In the genomic region with DNA sequence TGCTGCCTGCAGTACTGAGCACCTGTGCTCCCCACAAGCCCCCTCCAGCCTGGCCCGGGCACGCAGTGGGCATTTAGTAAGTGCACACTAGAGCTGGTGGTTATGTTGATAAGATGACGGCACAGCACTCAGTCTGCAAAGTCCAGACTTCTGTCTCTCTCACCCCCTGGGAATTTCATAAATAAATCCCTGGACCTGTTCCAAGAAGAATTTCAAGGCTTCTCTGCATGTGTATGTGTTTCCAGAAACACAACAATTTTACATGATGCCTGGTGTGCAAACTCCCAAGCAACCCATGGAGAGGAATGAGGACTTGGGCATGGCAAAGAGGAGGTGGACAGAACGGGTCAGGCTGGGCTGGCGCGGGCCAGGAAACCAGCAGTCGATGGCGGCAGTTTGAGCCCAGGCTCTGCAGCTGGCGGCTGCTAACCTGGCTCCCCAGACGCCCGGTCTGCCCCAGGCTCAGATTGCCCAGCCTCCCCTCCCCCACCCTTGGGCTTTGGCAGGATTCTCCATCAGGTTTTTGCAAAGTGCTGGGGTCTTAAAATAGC, we compare ENCODE assay signal across 10 cellular contexts. TPM values are rescaled to one million over a fixed set of nuclear protein-coding genes. Genes with fewer than 3 reads are reported as not detected.
DNase-seq lines count a peak whose midpoint lies in the region; ATAC-seq, FAIRE-seq and TF ChIP-seq lines count a peak whose summit lies in the region.
"Had no signal": no experiment of that assay in that cellular context is flagged by ENCODE, and none has a peak within 500 bp of the region (broad histone marks: within the 10 kb centered on the region; RNA-seq: fewer than 3 reads in every experiment).

No MANE protein-coding gene starts in this region.

- peak; percentile 43 to 49 for ATAC-seq in right cardiac atrium
- no peak for ATAC-seq in HG02763 (IDR thresholded peaks at IDR 0.05; ENCODE audit: unreplicated experiment)
- no peak for ATAC-seq in effector memory CD8-positive, alpha-beta T cell (replicated peaks)
- ATAC-seq: activated CD8-positive, alpha-beta memory T cell treated with anti-CD3 and anti-CD28 coated beads, Interleukin-2, amount 10 ng/mL, durations not matched to agents 7 days and 5 days had no signal

- H3K4me3 ChIP-seq in AG04450 (ENCODE audit: low read depth, low read length) (no peak overlapping the region), astrocyte (ENCODE audit: insufficient read depth, low read depth, low read length) (no peak overlapping the region), right cardiac atrium (ENCODE audit: low read length) (no peak overlapping the region)
- no peak overlapping the region for H3K4me3 ChIP-seq in CD8-positive, alpha-beta memory T cell (ENCODE audit: low read length)

- no peak overlapping the region for H3K4me3 Mint-ChIP-seq in astrocyte (ENCODE audit: unreplicated experiment)
- H3K4me3 Mint-ChIP-seq in CD8-positive, alpha-beta memory T cell: no peak overlapping the region
- no peak overlapping the region for H3K4me3 Mint-ChIP-seq in activated CD4-positive, alpha-beta T cell treated with anti-CD3 and anti-CD28 coated beads, Interleukin-2, amount 10 ng/mL, durations not matched to agents 7 days and 5 days
- H3K4me3 Mint-ChIP-seq in effector memory CD8-positive, alpha-beta T cell: no peak overlapping the region
- H3K4me3 Mint-ChIP-seq: activated CD8-positive, alpha-beta memory T cell treated with anti-CD3 and anti-CD28 coated beads, Interleukin-2, amount 10 ng/mL, durations not matched to agents 7 days and 5 days had no signal

- peak overlapping the region; percentile 21 for H3K4me2 ChIP-seq in astrocyte (ENCODE audit: low read length)

- H3K27ac ChIP-seq in AG04450 (ENCODE audit: low read depth, low read length) (no peak overlapping the region), astrocyte (ENCODE audit: low read depth, low read length) (no peak overlapping the region), right cardiac atrium (ENCODE audit: low read length) (no peak overlapping the region)
- no peak overlapping the region for H3K27ac ChIP-seq in CD8-positive, alpha-beta memory T cell (ENCODE audit: low read depth, low read length)

- H3K36me3 ChIP-seq in astrocyte (ENCODE audit: insufficient read depth, low read length): no peaks in the 10 kb centered on the region
- no peaks in the 10 kb centered on the region for H3K36me3 ChIP-seq in CD8-positive, alpha-beta memory T cell (ENCODE audit: insufficient read depth, low read length)

- H3K27me3 ChIP-seq in AG04450 (ENCODE audit: control insufficient read depth, insufficient read depth, low read length): peaks cover 4% of the 10 kb centered on the region
- H3K27me3 ChIP-seq in astrocyte (ENCODE audit: insufficient read depth, low read length): peaks cover 5% of the 10 kb centered on the region
- no peaks in the 10 kb centered on the region for H3K27me3 ChIP-seq in right cardiac atrium (ENCODE audit: control insufficient read depth, insufficient read depth)
- H3K27me3 ChIP-seq in CD8-positive, alpha-beta memory T cell (ENCODE audit: insufficient read depth, low read length, poor library complexity, severe bottlenecking): no peaks in the 10 kb centered on the region

- no peaks in the 10 kb centered on the region for H3K4me1 Mint-ChIP-seq in astrocyte (ENCODE audit: low read depth, unreplicated experiment)
- no peaks in the 10 kb centered on the region for H3K4me1 Mint-ChIP-seq in CD8-positive, alpha-beta memory T cell
- H3K4me1 Mint-ChIP-seq in activated CD4-positive, alpha-beta T cell treated with anti-CD3 and anti-CD28 coated beads, Interleukin-2, amount 10 ng/mL, durations not matched to agents 7 days and 5 days: peaks cover 4% of the 10 kb centered on the region
- peaks cover 0 to 3% of the 10 kb centered on the region in 2 donors for H3K4me1 Mint-ChIP-seq in effector memory CD8-positive, alpha-beta T cell (ENCODE audit: low read depth in 2 of 2)
- H3K4me1 Mint-ChIP-seq: activated CD8-positive, alpha-beta memory T cell treated with anti-CD3 and anti-CD28 coated beads, Interleukin-2, amount 10 ng/mL, durations not matched to agents 7 days and 5 days had no signal

- H3K4me1 ChIP-seq in astrocyte (ENCODE audit: insufficient read depth, low read length) (no peaks in the 10 kb centered on the region), right cardiac atrium (ENCODE audit: control insufficient read depth, insufficient read depth, low read length) (peaks cover 5% of the 10 kb centered on the region)
- H3K4me1 ChIP-seq in CD8-positive, alpha-beta memory T cell (ENCODE audit: insufficient read depth, low read length): no peaks in the 10 kb centered on the region

- POLR2A ChIA-PET in AG04450 (lab: Yijun Ruan, JAX): no interaction called here
- POLR2A ChIA-PET in CD8-positive, alpha-beta memory T cell (lab: Charles Lee): no interaction called here
- POLR2A ChIA-PET in activated CD4-positive, alpha-beta T cell treated with anti-CD3 and anti-CD28 coated beads, Interleukin-2, amount 10 ng/mL, durations not matched to agents 7 days and 5 days (lab: Charles Lee): no interaction called here

- WGBS in right cardiac atrium: 28% methylated on average over 11 of the region's 11 CpGs

- no peak for TF ChIP-seq CTCF in AG04450 (IDR thresholded peaks at IDR 0.05; ENCODE audit: low read depth, low read length)
- no peak for TF ChIP-seq CTCF in astrocyte (IDR thresholded peaks at IDR 0.05; ENCODE audit: insufficient read depth, low read depth, low read length)

- peaks cover 31% of the 10 kb centered on the region for H3K27me3 Mint-ChIP-seq in astrocyte (ENCODE audit: low read depth, unreplicated experiment)
- peaks cover 7 to 38% of the 10 kb centered on the region in 2 donors for H3K27me3 Mint-ChIP-seq in CD8-positive, alpha-beta memory T cell
- H3K27me3 Mint-ChIP-seq in activated CD4-positive, alpha-beta T cell treated with anti-CD3 and anti-CD28 coated beads, Interleukin-2, amount 10 ng/mL, durations not matched to agents 7 days and 5 days: peaks cover 13% of the 10 kb centered on the region
- peaks cover 28 to 53% of the 10 kb centered on the region in 2 donors for H3K27me3 Mint-ChIP-seq in effector memory CD8-positive, alpha-beta T cell
- H3K27me3 Mint-ChIP-seq: progenitor cell of endocrine pancreas had no signal

- no peak overlapping the region for H3K9ac ChIP-seq in astrocyte (ENCODE audit: low read length)

- peaks cover 7% of the 10 kb centered on the region; the same call in 1 of the 2 replicates for H3K9me3 ChIP-seq in AG04450 (ENCODE audit: control insufficient read depth, insufficient read depth, low read length)
- peaks cover 13% of the 10 kb centered on the region for H3K9me3 ChIP-seq in astrocyte (ENCODE audit: insufficient read depth, low read depth, low read length)
- H3K9me3 ChIP-seq in right cardiac atrium (ENCODE audit: control insufficient read depth, low read length): no peaks in the 10 kb centered on the region
- no peaks in the 10 kb centered on the region for H3K9me3 ChIP-seq in CD8-positive, alpha-beta memory T cell (ENCODE audit: low read length)

- CTCF ChIA-PET in AG04450 (lab: Charles Lee): interaction anchor here (1.4 kb wide), 1 partner anchor 29 kb away, joined by 7 read pairs; no protein-coding TSS in a partner anchor
- CTCF ChIA-PET in CD8-positive, alpha-beta memory T cell (lab: Charles Lee): no interaction called here
- CTCF ChIA-PET in activated CD4-positive, alpha-beta T cell treated with anti-CD3 and anti-CD28 coated beads, Interleukin-2, amount 10 ng/mL, durations not matched to agents 7 days and 5 days (lab: Charles Lee): no interaction called here

- DNase-seq in AG04450 (ENCODE audit: low read depth, low spot score) (peak; percentile 32), NCI-H1417 treated with DMSO at 0.1 percent for 48 hours (lab: John Stamatoyannopoulos, UW) (peak; percentile 41), astrocyte (ENCODE audit: low read depth) (no peak), right cardiac atrium (no peak)
- no peak for DNase-seq in CD8-positive, alpha-beta memory T cell
- no peak for DNase-seq in activated CD4-positive, alpha-beta T cell treated with anti-CD3 and anti-CD28 coated beads, Interleukin-2, amount 10 ng/mL, durations not matched to agents 7 days and 5 days
- DNase-seq in effector memory CD8-positive, alpha-beta T cell: no peak
- DNase-seq: activated CD8-positive, alpha-beta memory T cell treated with anti-CD3 and anti-CD28 coated beads, Interleukin-2, amount 10 ng/mL, durations not matched to agents 7 days and 5 days had no signal

- no peak overlapping the region for H2AFZ ChIP-seq in astrocyte (ENCODE audit: low read depth, low read length)

- no peaks in the 10 kb centered on the region for H4K20me1 ChIP-seq in astrocyte (ENCODE audit: insufficient read depth, low read length)

- intact Hi-C loops in right cardiac atrium (cut with DNase I): no loop called here

- no peak overlapping the region for H3K27ac Mint-ChIP-seq in astrocyte (ENCODE audit: unreplicated experiment)
- H3K27ac Mint-ChIP-seq in CD8-positive, alpha-beta memory T cell: no peak overlapping the region
- no peak overlapping the region for H3K27ac Mint-ChIP-seq in activated CD4-positive, alpha-beta T cell treated with anti-CD3 and anti-CD28 coated beads, Interleukin-2, amount 10 ng/mL, durations not matched to agents 7 days and 5 days
- peak overlapping the region in 1 of 2 donors; percentile 6 for H3K27ac Mint-ChIP-seq in effector memory CD8-positive, alpha-beta T cell
- H3K27ac Mint-ChIP-seq: activated CD8-positive, alpha-beta memory T cell treated with anti-CD3 and anti-CD28 coated beads, Interleukin-2, amount 10 ng/mL, durations not matched to agents 7 days and 5 days had no signal

- H3K79me2 ChIP-seq in astrocyte (ENCODE audit: insufficient read depth, low read length): no peaks in the 10 kb centered on the region

- H3K9me3 Mint-ChIP-seq in astrocyte (ENCODE audit: unreplicated experiment): peaks cover 28% of the 10 kb centered on the region
- H3K9me3 Mint-ChIP-seq in CD8-positive, alpha-beta memory T cell: peaks cover 8 to 16% (median 13%) of the 10 kb centered on the region in 5 donors
- H3K9me3 Mint-ChIP-seq in activated CD4-positive, alpha-beta T cell treated with anti-CD3 and anti-CD28 coated beads, Interleukin-2, amount 10 ng/mL, durations not matched to agents 7 days and 5 days: peaks cover 13% of the 10 kb centered on the region
- peaks cover 4 to 14% of the 10 kb centered on the region in 2 donors for H3K9me3 Mint-ChIP-seq in effector memory CD8-positive, alpha-beta T cell

- H3K36me3 Mint-ChIP-seq in astrocyte (ENCODE audit: low read depth, unreplicated experiment): peaks cover 10% of the 10 kb centered on the region
- H3K36me3 Mint-ChIP-seq in CD8-positive, alpha-beta memory T cell: peaks cover 0 to 14% (median 5%) of the 10 kb centered on the region in 3 donors
- H3K36me3 Mint-ChIP-seq in activated CD4-positive, alpha-beta T cell treated with anti-CD3 and anti-CD28 coated beads, Interleukin-2, amount 10 ng/mL, durations not matched to agents 7 days and 5 days (ENCODE audit: low read depth): no peaks in the 10 kb centered on the region
- peaks cover 2% of the 10 kb centered on the region for H3K36me3 Mint-ChIP-seq in effector memory CD8-positive, alpha-beta T cell (ENCODE audit: insufficient read depth)

- no peak for FAIRE-seq in astrocyte (lab: Jason Lieb, UNC)

RNA-seq across cellular contexts. Expression of gene ACVR1B, which starts 10.4 kb away (rescaled TPM):
- polyA plus RNA-seq in AG04450 (2011; rRNA removed) (16.4 and 16.6 TPM in 2 replicates), right cardiac atrium (15.2 TPM)
- 19.7 and 20.3 TPM in 2 replicates for polyA minus RNA-seq in AG04450 (2011; rRNA and poly(A)+ RNA removed)
- total RNA-seq in astrocyte (13.8 and 15.4 TPM in 2 replicates), right cardiac atrium (10 to 100 TPM; 14.6 to 19.4 (median 16.3) TPM)
- 1 to 10 TPM; 7.8 to 8.7 TPM for total RNA-seq in CD8-positive, alpha-beta memory T cell
- polyA plus RNA-seq in CD8-positive, alpha-beta memory T cell: 1.3 TPM
- total RNA-seq in activated CD4-positive, alpha-beta T cell treated with anti-CD3 and anti-CD28 coated beads, Interleukin-2, amount 10 ng/mL, durations not matched to agents 7 days and 5 days: 1 to 10 TPM; 5.5 to 5.7 TPM

RNA-seq across cellular contexts. Expression of gene ACVRL1, which starts 33.8 kb away (rescaled TPM):
- polyA plus RNA-seq in AG04450 (2011; rRNA removed) (11.1 and 13.4 TPM in 2 replicates), right cardiac atrium (18.7 TPM)
- polyA minus RNA-seq in AG04450 (2011; rRNA and poly(A)+ RNA removed): 22.7 and 24.7 TPM in 2 replicates
- total RNA-seq in astrocyte (0.95 and 1.3 TPM in 2 replicates), right cardiac atrium (10 to 100 TPM; 19.8 to 38.8 (median 28.7) TPM)
- under 1 TPM in 1 of 2 experiments, not detected in 1; 0.07 TPM for total RNA-seq in CD8-positive, alpha-beta memory T cell
- polyA plus RNA-seq in CD8-positive, alpha-beta memory T cell: not detected
- total RNA-seq in activated CD4-positive, alpha-beta T cell treated with anti-CD3 and anti-CD28 coated beads, Interleukin-2, amount 10 ng/mL, durations not matched to agents 7 days and 5 days: not detected
- total RNA-seq: activated CD8-positive, alpha-beta memory T cell treated with anti-CD3 and anti-CD28 coated beads, Interleukin-2, amount 10 ng/mL, durations not matched to agents 7 days and 5 days; progenitor cell of endocrine pancreas had no signal

RNA-seq across cellular contexts. Expression of gene ANKRD33, which starts 53.2 kb away (rescaled TPM):
- not detected in 2 replicates for polyA plus RNA-seq in AG04450 (2011; rRNA removed)
- polyA minus RNA-seq in AG04450 (2011; rRNA and poly(A)+ RNA removed): 0.09 TPM in 1 of 2 replicates, not detected in the other
- not detected in 2 replicates for total RNA-seq in astrocyte
- total RNA-seq in right cardiac atrium: not detected
- not detected for polyA plus RNA-seq in right cardiac atrium
- not detected for total RNA-seq in CD8-positive, alpha-beta memory T cell
- polyA plus RNA-seq in CD8-positive, alpha-beta memory T cell: not detected
- not detected for total RNA-seq in activated CD4-positive, alpha-beta T cell treated with anti-CD3 and anti-CD28 coated beads, Interleukin-2, amount 10 ng/mL, durations not matched to agents 7 days and 5 days
- total RNA-seq: activated CD8-positive, alpha-beta memory T cell treated with anti-CD3 and anti-CD28 coated beads, Interleukin-2, amount 10 ng/mL, durations not matched to agents 7 days and 5 days had no signal

Comparison
In these comparisons a context has a peak if more than half of its experiments do, and no peak if none do; other contexts are left out.
1. DNase-seq: peak in AG04450 (single experiment) and NCI-H1417 treated with DMSO at 0.1 percent for 48 hours (single experiment); none in astrocyte (single experiment), right cardiac atrium (0 of 3), CD8-positive, alpha-beta memory T cell (0 of 5), activated CD4-positive, alpha-beta T cell treated with anti-CD3 and anti-CD28 coated beads, Interleukin-2, amount 10 ng/mL, durations not matched to agents 7 days and 5 days (single experiment) and effector memory CD8-positive, alpha-beta T cell (0 of 3).
2. ATAC-seq: peak in right cardiac atrium (2 of 2); none in HG02763 (single experiment) and effector memory CD8-positive, alpha-beta T cell (single experiment).